In the genomic region with DNA sequence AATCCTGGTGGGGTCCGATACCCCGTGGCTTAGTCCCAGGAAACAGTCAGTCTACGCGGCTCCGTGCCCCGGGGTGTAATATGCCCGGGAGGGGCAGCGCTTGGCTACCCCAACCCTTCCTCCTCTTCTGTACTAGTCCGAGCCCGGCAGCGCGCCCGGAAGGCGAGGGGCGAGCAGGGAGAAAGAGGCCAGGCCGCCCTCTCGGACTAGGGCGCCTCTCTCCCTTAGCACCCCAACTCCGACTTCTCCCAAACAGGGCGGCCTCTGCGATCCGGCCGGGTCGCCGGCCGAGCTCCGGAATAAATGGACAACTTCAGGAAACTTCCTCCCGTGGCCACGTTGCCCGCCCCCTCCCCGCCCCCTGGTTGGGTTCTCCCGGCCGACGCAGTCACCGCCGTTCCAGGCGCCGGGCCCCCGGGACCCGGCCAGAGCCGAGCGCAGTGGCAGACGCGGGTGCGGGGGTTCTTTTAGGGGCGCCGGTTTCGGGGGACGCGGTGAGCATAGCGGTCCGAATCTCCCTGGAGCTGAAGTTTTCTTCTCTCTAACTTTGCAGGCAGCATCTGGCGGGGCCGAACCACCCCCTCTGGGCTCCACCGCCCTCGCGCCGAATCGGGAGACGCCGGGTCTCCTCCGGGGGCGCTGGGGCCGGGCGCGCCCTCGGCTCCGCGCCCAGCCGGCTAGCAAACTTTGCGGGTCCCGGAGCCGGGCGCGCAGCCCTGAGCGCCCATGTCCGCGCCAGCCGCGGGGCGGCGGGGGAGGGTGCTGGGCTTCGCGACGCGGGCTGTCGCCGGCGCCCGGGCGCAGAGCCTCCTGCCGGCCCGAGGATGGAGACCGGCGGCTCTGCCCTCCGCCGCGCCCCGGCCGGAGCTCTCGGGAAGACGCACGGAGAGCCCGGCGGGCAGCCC, we compare ENCODE assay signal across 1 cellular context.
TF ChIP-seq lines count a peak whose summit lies in the region.

A gene with protein sequence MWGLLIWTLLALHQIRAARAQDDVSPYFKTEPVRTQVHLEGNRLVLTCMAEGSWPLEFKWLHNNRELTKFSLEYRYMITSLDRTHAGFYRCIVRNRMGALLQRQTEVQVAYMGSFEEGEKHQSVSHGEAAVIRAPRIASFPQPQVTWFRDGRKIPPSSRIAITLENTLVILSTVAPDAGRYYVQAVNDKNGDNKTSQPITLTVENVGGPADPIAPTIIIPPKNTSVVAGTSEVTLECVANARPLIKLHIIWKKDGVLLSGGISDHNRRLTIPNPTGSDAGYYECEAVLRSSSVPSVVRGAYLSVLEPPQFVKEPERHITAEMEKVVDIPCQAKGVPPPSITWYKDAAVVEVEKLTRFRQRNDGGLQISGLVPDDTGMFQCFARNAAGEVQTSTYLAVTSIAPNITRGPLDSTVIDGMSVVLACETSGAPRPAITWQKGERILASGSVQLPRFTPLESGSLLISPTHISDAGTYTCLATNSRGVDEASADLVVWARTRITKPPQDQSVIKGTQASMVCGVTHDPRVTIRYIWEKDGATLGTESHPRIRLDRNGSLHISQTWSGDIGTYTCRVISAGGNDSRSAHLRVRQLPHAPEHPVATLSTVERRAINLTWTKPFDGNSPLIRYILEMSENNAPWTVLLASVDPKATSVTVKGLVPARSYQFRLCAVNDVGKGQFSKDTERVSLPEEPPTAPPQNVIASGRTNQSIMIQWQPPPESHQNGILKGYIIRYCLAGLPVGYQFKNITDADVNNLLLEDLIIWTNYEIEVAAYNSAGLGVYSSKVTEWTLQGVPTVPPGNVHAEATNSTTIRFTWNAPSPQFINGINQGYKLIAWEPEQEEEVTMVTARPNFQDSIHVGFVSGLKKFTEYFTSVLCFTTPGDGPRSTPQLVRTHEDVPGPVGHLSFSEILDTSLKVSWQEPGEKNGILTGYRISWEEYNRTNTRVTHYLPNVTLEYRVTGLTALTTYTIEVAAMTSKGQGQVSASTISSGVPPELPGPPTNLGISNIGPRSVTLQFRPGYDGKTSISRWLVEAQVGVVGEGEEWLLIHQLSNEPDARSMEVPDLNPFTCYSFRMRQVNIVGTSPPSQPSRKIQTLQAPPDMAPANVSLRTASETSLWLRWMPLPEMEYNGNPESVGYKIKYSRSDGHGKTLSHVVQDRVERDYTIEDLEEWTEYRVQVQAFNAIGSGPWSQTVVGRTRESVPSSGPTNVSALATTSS (N-terminal part only) (minus strand): TSS at position 301 of the 905 bp plus-strand sequence. CDS start 357 bp downstream, outside the sequence.

TF ChIP-seq in HepG2, 621 proteins besides CTCF, POLR2A, EP300 and RAD21:
- TF ChIP-seq EZH2 (conservative IDR thresholded peaks at IDR 0.05; ENCODE audit: low read depth, low read length) = 0 out of 2 replicates have a peak, but pooled peaks have one; percentile 75
- TF ChIP-seq, protein P1, sequence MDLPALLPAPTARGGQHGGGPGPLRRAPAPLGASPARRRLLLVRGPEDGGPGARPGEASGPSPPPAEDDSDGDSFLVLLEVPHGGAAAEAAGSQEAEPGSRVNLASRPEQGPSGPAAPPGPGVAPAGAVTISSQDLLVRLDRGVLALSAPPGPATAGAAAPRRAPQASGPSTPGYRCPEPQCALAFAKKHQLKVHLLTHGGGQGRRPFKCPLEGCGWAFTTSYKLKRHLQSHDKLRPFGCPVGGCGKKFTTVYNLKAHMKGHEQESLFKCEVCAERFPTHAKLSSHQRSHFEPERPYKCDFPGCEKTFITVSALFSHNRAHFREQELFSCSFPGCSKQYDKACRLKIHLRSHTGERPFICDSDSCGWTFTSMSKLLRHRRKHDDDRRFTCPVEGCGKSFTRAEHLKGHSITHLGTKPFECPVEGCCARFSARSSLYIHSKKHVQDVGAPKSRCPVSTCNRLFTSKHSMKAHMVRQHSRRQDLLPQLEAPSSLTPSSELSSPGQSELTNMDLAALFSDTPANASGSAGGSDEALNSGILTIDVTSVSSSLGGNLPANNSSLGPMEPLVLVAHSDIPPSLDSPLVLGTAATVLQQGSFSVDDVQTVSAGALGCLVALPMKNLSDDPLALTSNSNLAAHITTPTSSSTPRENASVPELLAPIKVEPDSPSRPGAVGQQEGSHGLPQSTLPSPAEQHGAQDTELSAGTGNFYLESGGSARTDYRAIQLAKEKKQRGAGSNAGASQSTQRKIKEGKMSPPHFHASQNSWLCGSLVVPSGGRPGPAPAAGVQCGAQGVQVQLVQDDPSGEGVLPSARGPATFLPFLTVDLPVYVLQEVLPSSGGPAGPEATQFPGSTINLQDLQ (CRISPR knock-in tag; IDR thresholded peaks at IDR 0.05) = no peak
- TF ChIP-seq NRL (CRISPR knock-in tag; IDR thresholded peaks at IDR 0.05; ENCODE audit: borderline replicate concordance) = 0 out of 2 replicates have a peak, but pooled peaks have one; percentile 16
